In the genomic region with DNA sequence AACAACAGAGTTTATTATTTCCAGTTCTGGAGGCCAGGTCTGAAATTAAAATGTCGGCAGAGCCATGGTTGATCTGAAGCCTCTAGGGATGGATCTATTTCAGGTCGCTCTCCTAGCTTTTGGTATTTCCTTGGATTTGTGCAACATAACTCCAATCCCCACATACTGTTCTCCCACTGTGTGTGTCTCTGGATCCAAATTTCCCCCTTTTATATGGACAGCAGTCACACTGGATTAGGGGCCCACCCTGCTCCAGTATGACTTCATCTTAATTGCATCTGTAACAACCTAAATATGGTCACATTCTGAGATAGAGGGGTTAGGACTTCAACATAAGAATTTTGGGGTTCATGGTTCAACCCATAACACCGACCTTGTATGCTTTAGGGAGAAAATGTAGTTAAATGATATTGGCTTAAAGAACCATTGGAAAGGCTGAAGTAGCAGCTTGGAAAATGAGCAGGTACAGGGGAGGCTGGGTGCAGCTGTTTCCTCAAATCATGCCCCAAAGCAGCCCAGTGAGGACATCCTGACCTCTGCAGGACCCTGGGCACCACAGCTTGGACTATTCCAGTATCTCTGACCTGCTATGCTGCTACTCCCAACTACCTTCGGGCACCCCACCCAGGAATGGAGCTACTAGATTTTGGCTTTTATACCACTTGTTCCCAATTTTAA, we compare ENCODE assay signal across 21 cellular contexts. TPM values are rescaled to one million over a fixed set of nuclear protein-coding genes. Genes with fewer than 3 reads are reported as not detected.
DNase-seq lines count a peak whose midpoint lies in the region; ATAC-seq, FAIRE-seq and TF ChIP-seq lines count a peak whose summit lies in the region.
"Had no signal": no experiment of that assay in that cellular context is flagged by ENCODE, and none has a peak within 500 bp of the region (broad histone marks: within the 10 kb centered on the region; RNA-seq: fewer than 3 reads in every experiment).

No MANE protein-coding gene starts in this region.

- H4K20me1 ChIP-seq in OCI-LY7 (ENCODE audit: insufficient read depth, low read length) = no peaks in the 10 kb centered on the region
- H4K20me1 ChIP-seq in K562 (replicated peaks; ENCODE audit: control insufficient read depth, insufficient read depth, low read length) = no peaks in the 10 kb centered on the region

- H3K79me2 ChIP-seq in OCI-LY7 (ENCODE audit: insufficient read depth, low read depth, low read length) (no peaks in the 10 kb centered on the region), K562 (ENCODE audit: control insufficient read depth, insufficient read depth, low read length) (no peaks in the 10 kb centered on the region)

- in situ Hi-C loops in K562 (cut with MboI) = no loop called here

- intact Hi-C loops in OCI-LY7 (cut with micrococcal nuclease; ENCODE audit: unreplicated experiment) = no loop called here
- intact Hi-C loops in K562 (cut with micrococcal nuclease) = no loop called here

- no peak for FAIRE-seq in K562 (lab: Jason Lieb, UNC)
- FAIRE-seq: D721Med, GM18507, RCC 7860 had no signal

- BruUV-seq in OCI-LY7 (replicated peaks; lab: Mats Ljungman, UMichigan) = no TSS peak
- BruUV-seq in K562 (replicated peaks; lab: Mats Ljungman, UMichigan) = no TSS peak

- no peaks in the 10 kb centered on the region for H3K27me3 ChIP-seq in K562 (ENCODE audit: control insufficient read depth in 2 of 2, insufficient read depth in 2 of 2, low read length in 2 of 2)
- H3K27me3 ChIP-seq: BE2C had no signal

- H3K9me3 ChIP-seq in OCI-LY7 (ENCODE audit: low read length) (no peaks in the 10 kb centered on the region), K562 (replicated peaks; ENCODE audit: control insufficient read depth, insufficient read depth, low read depth, low read length) (no peaks in the 10 kb centered on the region)
- H3K9me3 ChIP-seq: BE2C had no signal

- no peaks in the 10 kb centered on the region for H3K9me1 ChIP-seq in K562 (ENCODE audit: control insufficient read depth, insufficient read depth, low read length)

- H3K27ac ChIP-seq in OCI-LY7 (ENCODE audit: low read depth, low read length, poor library complexity, severe bottlenecking) (peak overlapping the region; percentile 76), K562 (ENCODE audit: extremely low read depth, low read depth, low read length) (no peak overlapping the region)

- POLR2A ChIA-PET in OCI-LY7 (lab: Charles Lee) (interaction anchor here (0.6 to 4.8 kb wide), 8 partner anchors 8 to 48 kb away, joined by 3 to 28 read pairs (median 6); a partner anchor contains a TSS), K562 (lab: Yijun Ruan, JAX) (interaction anchor here (1.0 to 2.8 kb wide), 3 partner anchors 8 to 14 kb away, joined by 5 to 19 read pairs (median 7); a partner anchor contains a TSS)

- H3K36me3 ChIP-seq in OCI-LY7 (ENCODE audit: insufficient read depth, low read length) = peaks cover 4% of the 10 kb centered on the region; the same call in 1 of the 2 replicates
- no peaks in the 10 kb centered on the region for H3K36me3 ChIP-seq in K562 (ENCODE audit: control insufficient read depth, insufficient read depth, low read length)
- H3K36me3 ChIP-seq: BE2C had no signal

- H3K4me1 ChIP-seq in OCI-LY7 (ENCODE audit: insufficient read depth, low read length, poor library complexity, severe bottlenecking) (peaks cover 55% of the 10 kb centered on the region), K562 (replicated peaks in 1 of 2; ENCODE audit: control insufficient read depth in 2 of 2, insufficient read depth in 2 of 2, low read length in 2 of 2) (peaks cover 0 to 4% of the 10 kb centered on the region in 2 experiments; a peak in 1 of 5 replicates)
- H3K4me1 ChIP-seq: BE2C had no signal

- no peaks in the 10 kb centered on the region for H3K9me2 ChIP-seq in OCI-LY7 (ENCODE audit: insufficient read depth, low read length)

- no peak for TF ChIP-seq EP300 in K562 (IDR thresholded peaks at IDR 0.05; ENCODE audit: low read length)

- peak overlapping the region; percentile 43 for H3K4me2 ChIP-seq in OCI-LY7 (ENCODE audit: low read length)
- no peak overlapping the region for H3K4me2 ChIP-seq in K562 (ENCODE audit: insufficient read depth, low read length)

- CTCF ChIA-PET in OCI-LY7 (lab: Charles Lee; ENCODE audit: unreplicated experiment) = interaction anchor here (0.7 kb wide), 1 partner anchor 20 kb away, joined by 3 read pairs; no protein-coding TSS in a partner anchor
- CTCF ChIA-PET in K562 (lab: Yijun Ruan, JAX; ENCODE audit: low intra/inter-chr PET ratio) = no interaction called here

- peak overlapping the region; percentile 19; the same call in 1 of the 2 replicates for H2AFZ ChIP-seq in OCI-LY7 (ENCODE audit: low read length)
- peak overlapping the region; percentile 82 for H2AFZ ChIP-seq in K562 (ENCODE audit: low read depth, low read length)

- TF ChIP-seq POLR2A in K562 (conservative IDR thresholded peaks at IDR 0.05) = no peak

- ATAC-seq in K562 = no peak
- ATAC-seq in HG03439 (IDR thresholded peaks at IDR 0.05; ENCODE audit: unreplicated experiment) = no peak

- peak; percentile 48 for DNase-seq in activated CD8-positive, alpha-beta memory T cell treated with anti-CD3 and anti-CD28 coated beads, Interleukin-2, amount 50 U/mL, for 48 hours
- DNase-seq in activated CD8-positive, alpha-beta memory T cell treated with anti-CD3 and anti-CD28 coated beads, Interleukin-2, amount 50 U/mL, for 4 hours = no peak
- DNase-seq in OCI-LY7 (ENCODE audit: low spot score) (no peak), K562 (ENCODE audit: extremely low read depth in 1 of 4, low spot score in 3 of 4) (no peak), ureter (ENCODE audit: low spot score) (peak; percentile 25), NCI-H1436 (lab: John Stamatoyannopoulos, UW) (no peak), hepatic stellate cell (ENCODE audit: low spot score) (no peak)
- DNase-seq: 8988T; BE2C; CD4-positive, CD25-positive, alpha-beta regulatory T cell; MV-4-11; NCI-H1105; NCI-H2029; NCI-H446 treated with DMSO at 0.1 percent for 48 hours; NCI-H526; NCI-H82; OCI-M1 had no signal

- H3K4me3 ChIP-seq in OCI-LY7 (ENCODE audit: low read depth, low read length, poor library complexity, severe bottlenecking) (no peak overlapping the region), K562 (no peak overlapping the region)

- H3K9ac ChIP-seq in K562 (ENCODE audit: insufficient read depth in 1 of 2, low read depth in 2 of 2, low read length in 2 of 2) = no peak overlapping the region

- WGBS in K562 (ENCODE audit: insufficient coverage, low coverage, missing lambda C conversion rate) = 58% methylated on average over 4 of the region's 4 CpGs

- TF ChIP-seq CTCF in OCI-LY7 (conservative IDR thresholded peaks at IDR 0.05; ENCODE audit: low read length) (no peak), K562 (IDR thresholded peaks at IDR 0.05 in 2 of 3, conservative IDR thresholded peaks at IDR 0.05 in 1 of 3; ENCODE audit: insufficient read depth in 2 of 3, low read depth in 1 of 3, low read length in 3 of 3) (no peak)

- TF ChIP-seq RAD21 in K562 (CRISPR knock-in tag; conservative IDR thresholded peaks at IDR 0.05 in 1 of 2, IDR thresholded peaks at IDR 0.05 in 1 of 2) = no peak

TF ChIP-seq in K562, 482 proteins besides CTCF, POLR2A, EP300 and RAD21:
- TF ChIP-seq ZNF224 (CRISPR knock-in tag; IDR thresholded peaks at IDR 0.05) (no peak), ZNF57 (CRISPR knock-in tag; IDR thresholded peaks at IDR 0.05) (no peak), SMARCC2 (IDR thresholded peaks at IDR 0.05; ENCODE audit: low read depth) (no peak), OTX1 (CRISPR knock-in tag; IDR thresholded peaks at IDR 0.05) (no peak)

RNA-seq across cellular contexts. Expression of a gene that starts 13.9 kb away (rescaled TPM):
- total RNA-seq in OCI-LY7 (2014; rRNA removed; shearing (Covaris generic)) = 143 and 229 TPM in 2 replicates
- total RNA-seq in OCI-LY7 (2022) (318 and 366 TPM in 2 replicates), K562 (2014; rRNA removed) (45.3 and 49.0 TPM in 2 replicates), K562 (2014; rRNA removed; fragmentation: Illumina TruSeq; extraction: Trizol) (99.2 and 135 TPM in 2 replicates), K562 (2015; rRNA removed; fragmentation: Illumina TruSeq; extraction: Trizol) (70.0 and 74.0 TPM in 2 replicates), K562 (2021) (90.8 and 100 TPM in 2 replicates), ureter (140 TPM)
- 137 and 269 TPM in 2 replicates for total RNA-seq in K562 (2011; cell fraction: chromatin; rRNA removed; ENCODE audit: low replicate concordance)
- total RNA-seq in K562 (2011; cell fraction: nucleolus; rRNA removed) = 93.4 and 96.3 TPM in 2 replicates
- 70.5 and 93.0 TPM in 2 replicates for total RNA-seq in K562 (2011; cell fraction: nucleoplasm; rRNA removed)
- polyA plus RNA-seq in K562 (2011; rRNA removed) (28.6 and 31.0 TPM in 2 replicates), K562 (2014; fragmentation: Illumina TruSeq; extraction: Trizol) (31.0 and 33.3 TPM in 2 replicates), K562 (2014; fragmentation: Nextera tagmentation; extraction: Ambion mirVana) (10 to 100 TPM; 13.6 to 21.8 TPM), K562 (2014; rRNA removed) (47.5 and 57.7 TPM in 2 replicates)
- polyA plus RNA-seq in K562 (2011; cell fraction: cytosol; rRNA removed) = 10.2 and 10.8 TPM in 2 replicates
- polyA plus RNA-seq in K562 (2011; cell fraction: nucleus; rRNA removed) = 15.5 and 18.7 TPM in 2 replicates
- 13.6 and 19.8 TPM in 2 replicates for polyA plus RNA-seq in K562 (2012)
- polyA minus RNA-seq in K562 (2011; rRNA and poly(A)+ RNA removed) = 157 and 236 TPM in 2 replicates
- 51.0 and 56.2 TPM in 2 replicates for polyA minus RNA-seq in K562 (2011; cell fraction: cytosol; rRNA and poly(A)+ RNA removed)
- 73.0 and 111 TPM in 2 replicates for polyA minus RNA-seq in K562 (2011; cell fraction: nucleus; rRNA and poly(A)+ RNA removed)

RNA-seq across cellular contexts. Expression of a gene that starts 48.1 kb away (rescaled TPM):
- total RNA-seq in OCI-LY7 (2014; rRNA removed; shearing (Covaris generic)) = 24.6 and 26.6 TPM in 2 replicates
- 39.1 and 66.6 TPM in 2 replicates for total RNA-seq in OCI-LY7 (2022)
- total RNA-seq in K562 (2011; cell fraction: chromatin; rRNA removed; ENCODE audit: low replicate concordance) = 9.7 and 14.4 TPM in 2 replicates
- total RNA-seq in K562 (2011; cell fraction: nucleolus; rRNA removed) = 3.7 and 5.9 TPM in 2 replicates
- 9.1 and 23.2 TPM in 2 replicates for total RNA-seq in K562 (2011; cell fraction: nucleoplasm; rRNA removed)
- total RNA-seq in K562 (2014; rRNA removed) = 0.73 and 1.2 TPM in 2 replicates
- total RNA-seq in K562 (2014; rRNA removed; fragmentation: Illumina TruSeq; extraction: Trizol) = 3.8 and 5.3 TPM in 2 replicates
- total RNA-seq in K562 (2015; rRNA removed; fragmentation: Illumina TruSeq; extraction: Trizol) = 3.4 and 4.1 TPM in 2 replicates
- 5.1 and 5.9 TPM in 2 replicates for total RNA-seq in K562 (2021)
- 5.8 and 6.6 TPM in 2 replicates for polyA plus RNA-seq in K562 (2011; rRNA removed)
- 3.0 and 3.8 TPM in 2 replicates for polyA plus RNA-seq in K562 (2011; cell fraction: cytosol; rRNA removed)
- polyA plus RNA-seq in K562 (2011; cell fraction: nucleus; rRNA removed) = 5.2 and 7.3 TPM in 2 replicates
- polyA plus RNA-seq in K562 (2012) = 4.6 and 4.8 TPM in 2 replicates
- 4.1 and 4.5 TPM in 2 replicates for polyA plus RNA-seq in K562 (2014; fragmentation: Illumina TruSeq; extraction: Trizol)
- 1 to 10 TPM; 3.5 to 3.8 TPM for polyA plus RNA-seq in K562 (2014; fragmentation: Nextera tagmentation; extraction: Ambion mirVana)
- polyA plus RNA-seq in K562 (2014; rRNA removed) = 3.4 and 4.1 TPM in 2 replicates
- polyA minus RNA-seq in K562 (2011; rRNA and poly(A)+ RNA removed) = 1.8 and 6.4 TPM in 2 replicates
- 1.3 and 4.0 TPM in 2 replicates for polyA minus RNA-seq in K562 (2011; cell fraction: cytosol; rRNA and poly(A)+ RNA removed)
- polyA minus RNA-seq in K562 (2011; cell fraction: nucleus; rRNA and poly(A)+ RNA removed) = 1.1 and 2.2 TPM in 2 replicates
- total RNA-seq in ureter = 13.4 TPM

Comparison
In these comparisons a context has a peak if more than half of its experiments do, and no peak if none do; other contexts are left out.
1. DNase-seq: peak in activated CD8-positive, alpha-beta memory T cell treated with anti-CD3 and anti-CD28 coated beads, Interleukin-2, amount 50 U/mL, for 48 hours (single experiment) and ureter (single experiment); none in activated CD8-positive, alpha-beta memory T cell treated with anti-CD3 and anti-CD28 coated beads, Interleukin-2, amount 50 U/mL, for 4 hours (single experiment), OCI-LY7 (single experiment), K562 (0 of 4), NCI-H1436 (single experiment) and hepatic stellate cell (single experiment).